9 cellular contexts compared by ENCODE assay signal in the genomic region with DNA sequence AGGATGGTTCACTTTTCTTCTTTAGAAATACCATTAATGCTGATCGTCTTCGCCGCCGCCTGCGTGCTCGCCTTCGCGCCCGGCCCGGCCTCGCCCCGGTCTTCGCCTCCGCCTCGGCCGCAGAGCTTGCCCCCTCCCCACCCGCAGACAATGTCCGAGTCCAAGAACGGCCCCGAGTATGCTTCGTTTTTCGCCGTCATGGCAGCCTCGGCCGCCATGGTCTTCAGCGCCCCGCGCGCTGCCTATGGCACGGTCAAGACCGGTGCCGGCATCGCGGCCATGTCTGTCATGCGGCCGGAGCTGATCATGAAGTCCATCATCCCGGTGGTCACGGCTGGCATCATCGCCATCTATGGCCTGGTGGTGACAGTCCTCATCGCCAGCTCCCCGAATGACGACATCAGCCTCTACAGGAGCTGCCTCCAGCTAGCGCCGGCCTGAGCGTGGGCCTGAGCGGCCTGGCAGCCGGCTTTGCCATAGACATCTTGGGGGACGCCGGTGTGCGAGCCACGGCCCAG. TPM values are rescaled to one million over a fixed set of nuclear protein-coding genes. Genes with fewer than 3 reads are reported as not detected.
DNase-seq lines count a peak whose midpoint lies in the region; ATAC-seq, FAIRE-seq and TF ChIP-seq lines count a peak whose summit lies in the region.
"Had no signal": no experiment of that assay in that cellular context is flagged by ENCODE, and none has a peak within 500 bp of the region (broad histone marks: within the 10 kb centered on the region; RNA-seq: fewer than 3 reads in every experiment).

No MANE protein-coding gene starts in this region.

- TF ChIP-seq CTCF in RWPE2 (IDR thresholded peaks at IDR 0.05; ENCODE audit: poor library complexity, severe bottlenecking): no peak
- no peak for TF ChIP-seq CTCF in H1 (IDR thresholded peaks at IDR 0.05; ENCODE audit: control extremely low read depth in 1 of 3, insufficient read depth in 1 of 3, low read depth in 1 of 3, low read length in 3 of 3)
- no peak for TF ChIP-seq CTCF in GM13976 (IDR thresholded peaks at IDR 0.05; ENCODE audit: borderline replicate concordance, control extremely low read depth, extremely low read depth, insufficient read depth, missing control alignments)

- no peak overlapping the region for H2AK5ac ChIP-seq in H1 (ENCODE audit: low read depth, low read length)

- no peak for FAIRE-seq in H1 (lab: Jason Lieb, UNC)

- no peak for DNase-seq in RWPE2 (ENCODE audit: low spot score)
- peak in 1 of 2 experiments; percentile 49 for DNase-seq in H1 (ENCODE audit: low read depth in 1 of 2, low spot score in 2 of 2)
- no peak for DNase-seq in natural killer cell treated with Interleukin-12 subunit alpha and Interleukin-12 subunit beta and Interleukin-15 and Interleukin-18, amount 100 ng/mL, for 72 hours (ENCODE audit: low spot score)
- DNase-seq in NCI-H2107 (lab: John Stamatoyannopoulos, UW): no peak
- no peak for DNase-seq in NCI-H774 (lab: John Stamatoyannopoulos, UW)
- no peak for DNase-seq in GM13976 (ENCODE audit: low spot score)

- H3K23me2 ChIP-seq in H1 (ENCODE audit: low read depth, low read length): no peaks in the 10 kb centered on the region

- H4K5ac ChIP-seq in H1 (ENCODE audit: insufficient read length, low read depth, low read length): no peak overlapping the region

- H3K4me1 ChIP-seq in RWPE2 (ENCODE audit: insufficient read depth, poor library complexity, severe bottlenecking) (peaks cover 4% of the 10 kb centered on the region), H1 (replicated peaks in 1 of 4; ENCODE audit: control insufficient read depth in 3 of 4, insufficient read depth in 4 of 4, low read length in 3 of 4) (no peaks in the 10 kb centered on the region)

- H3K56ac ChIP-seq in H1 (replicated peaks; ENCODE audit: insufficient read length, low read depth, low read length): no peak overlapping the region

- H3K14ac ChIP-seq in H1 (ENCODE audit: insufficient read length): no peak overlapping the region

- H3K4ac ChIP-seq in H1 (replicated peaks; ENCODE audit: insufficient read length, low read depth, low read length): no peak overlapping the region

- H3K9me3 ChIP-seq in RWPE2 (ENCODE audit: severe bottlenecking) (no peaks in the 10 kb centered on the region), H1 (ENCODE audit: insufficient read depth in 2 of 2, low read depth in 1 of 2, low read length in 1 of 2) (no peaks in the 10 kb centered on the region)

- H3K4me1 Mint-ChIP-seq in natural killer cell treated with Interleukin-12 subunit alpha and Interleukin-12 subunit beta and Interleukin-15 and Interleukin-18, amount 100 ng/mL, for 72 hours (ENCODE audit: low read depth in 2 of 2): peaks cover 12 to 23% of the 10 kb centered on the region in 2 donors

- in situ Hi-C loops in GM13976 (cut with MboI; ENCODE audit: low sequenced_read_pairs, unreplicated experiment): no loop called here

- H3K9me3 Mint-ChIP-seq in natural killer cell treated with Interleukin-12 subunit alpha and Interleukin-12 subunit beta and Interleukin-15 and Interleukin-18, amount 100 ng/mL, for 72 hours: no peaks in the 10 kb centered on the region
- H3K9me3 Mint-ChIP-seq: nephron had no signal

- H2BK12ac ChIP-seq in H1 (ENCODE audit: low read depth, low read length): 0 out of 2 replicates have a peak overlapping the region, but pooled peaks have one; percentile 60

- H3K9ac ChIP-seq in H1 (replicated peaks in 1 of 4; ENCODE audit: extremely low read depth in 1 of 4, low read depth in 3 of 4, low read length in 3 of 4): no peak overlapping the region

- no peaks in the 10 kb centered on the region for H3K79me2 ChIP-seq in H1 (ENCODE audit: control insufficient read depth in 1 of 2, insufficient read depth in 2 of 2, low read length in 2 of 2)

- H4K8ac ChIP-seq in H1 (ENCODE audit: extremely low read depth, insufficient read depth, low read length): peak overlapping the region; percentile 26; the same call in 1 of the 2 replicates

- no peak overlapping the region for H2BK20ac ChIP-seq in H1 (ENCODE audit: low read length)

- no peaks in the 10 kb centered on the region for H3K36me3 Mint-ChIP-seq in natural killer cell treated with Interleukin-12 subunit alpha and Interleukin-12 subunit beta and Interleukin-15 and Interleukin-18, amount 100 ng/mL, for 72 hours

- no peaks in the 10 kb centered on the region for H4K20me1 ChIP-seq in H1 (replicated peaks in 1 of 2; ENCODE audit: control insufficient read depth in 1 of 2, insufficient read depth in 2 of 2, low read length in 2 of 2)

- H3K79me1 ChIP-seq in H1 (ENCODE audit: low read depth, low read length): no peaks in the 10 kb centered on the region

- H3K36me3 ChIP-seq in RWPE2 (ENCODE audit: low read depth) (no peaks in the 10 kb centered on the region), H1 (ENCODE audit: control insufficient read depth in 2 of 4, insufficient read depth in 4 of 4, low read length in 3 of 4) (no peaks in the 10 kb centered on the region)

- H3K27ac Mint-ChIP-seq in natural killer cell treated with Interleukin-12 subunit alpha and Interleukin-12 subunit beta and Interleukin-15 and Interleukin-18, amount 100 ng/mL, for 72 hours: peak overlapping the region; percentile 85 to 97

- no peak overlapping the region for H2BK15ac ChIP-seq in H1 (ENCODE audit: low read length)

- no peak for TF ChIP-seq EP300 in H1 (IDR thresholded peaks at IDR 0.05; ENCODE audit: borderline replicate concordance in 1 of 2, low read depth in 2 of 2, low read length in 2 of 2)

- no peak overlapping the region for H3K23ac ChIP-seq in H1 (ENCODE audit: insufficient read length)

- H3K4me3 Mint-ChIP-seq in natural killer cell treated with Interleukin-12 subunit alpha and Interleukin-12 subunit beta and Interleukin-15 and Interleukin-18, amount 100 ng/mL, for 72 hours: peak overlapping the region; percentile 87

- ATAC-seq in RWPE2 (ENCODE audit: low read depth) (no peak), GM21447 (IDR thresholded peaks at IDR 0.05; ENCODE audit: unreplicated experiment) (no peak)
- ATAC-seq in natural killer cell treated with Interleukin-12 subunit alpha and Interleukin-12 subunit beta and Interleukin-15 and Interleukin-18, amount 100 ng/mL, for 72 hours: peak; percentile 38 to 51

- 96% methylated on average over 41 of the region's 51 CpGs; no CpG with 5 or more reads in 1 of the 2 experiments for WGBS in H1 (ENCODE audit: extremely low coverage in 1 of 2, insufficient coverage in 1 of 2, insufficient read length in 1 of 2, insufficient replicate concordance in 2 of 2, low coverage in 1 of 2, low lambda C conversion rate in 2 of 2, missing lambda C conversion rate in 1 of 2), 2 experiments

- peak overlapping the region; percentile 63; the same call in 1 of the 2 replicates for H3K4me3 ChIP-seq in GM08714 (ENCODE audit: low read length)
- H3K4me3 ChIP-seq in RWPE2 (ENCODE audit: severe bottlenecking): peak overlapping the region; percentile 15
- H3K4me3 ChIP-seq in H1 (ENCODE audit: extremely low read depth in 1 of 4, insufficient read depth in 2 of 4, low read depth in 3 of 4, low read length in 4 of 4): no peak overlapping the region

- POLR2A ChIA-PET in H1 (lab: Charles Lee; ENCODE audit: partially characterized antibody): interaction anchor here (0.9 to 2.4 kb wide), 5 partner anchors 22 to 164 kb away, joined by 3 to 9 read pairs (median 6); a partner anchor contains a TSS

- peak overlapping the region; percentile 95; the same call in 1 of the 2 replicates for H2AFZ ChIP-seq in H1 (ENCODE audit: low read length)

- no peak overlapping the region for H3K18ac ChIP-seq in H1 (ENCODE audit: extremely low read depth, low read length)

- no peak overlapping the region for H4K91ac ChIP-seq in H1 (replicated peaks; ENCODE audit: insufficient read length, low read length)

- no peak overlapping the region for H3K4me2 ChIP-seq in H1 (ENCODE audit: insufficient read depth in 1 of 2, low read depth in 2 of 2, low read length in 2 of 2)

- no peak overlapping the region for H2BK120ac ChIP-seq in H1 (replicated peaks; ENCODE audit: low read depth, low read length)

- CTCF ChIA-PET in H1 (lab: Charles Lee; ENCODE audit: partially characterized antibody): interaction anchor here (0.5 to 7.5 kb wide), 28 partner anchors 9 to 173 kb away, joined by 3 to 87 read pairs (median 6); a partner anchor contains a TSS

- H3K27me3 Mint-ChIP-seq in natural killer cell treated with Interleukin-12 subunit alpha and Interleukin-12 subunit beta and Interleukin-15 and Interleukin-18, amount 100 ng/mL, for 72 hours: peaks cover 0 to 5% of the 10 kb centered on the region in 2 donors

- no peak for TF ChIP-seq POLR2A in H1 (IDR thresholded peaks at IDR 0.05; ENCODE audit: control extremely low read depth in 1 of 2, low read depth in 2 of 2, low read length in 2 of 2)

- TF ChIP-seq RAD21 in H1 (IDR thresholded peaks at IDR 0.05 in 1 of 2, conservative IDR thresholded peaks at IDR 0.05 in 1 of 2; ENCODE audit: low read depth in 2 of 2, low read length in 2 of 2): no peak

- no peak overlapping the region for H3K27ac ChIP-seq in RWPE2 (ENCODE audit: poor library complexity, severe bottlenecking)
- no peak overlapping the region for H3K27ac ChIP-seq in H1 (ENCODE audit: low read depth, low read length)

- no peaks in the 10 kb centered on the region for H3K27me3 ChIP-seq in RWPE2 (ENCODE audit: insufficient read depth, poor library complexity, severe bottlenecking)
- H3K27me3 ChIP-seq in H1 (replicated peaks in 1 of 4; ENCODE audit: control insufficient read depth in 3 of 4, extremely low read depth in 1 of 4, insufficient read depth in 3 of 4, low read length in 3 of 4): no peaks in the 10 kb centered on the region

- H2BK5ac ChIP-seq in H1 (ENCODE audit: low read depth, low read length): no peak overlapping the region

RNA-seq across cellular contexts. Expression of a gene that starts 4.7 kb away (rescaled TPM):
- 0.61 and 0.65 TPM in 2 replicates for total RNA-seq in H1 (2021; fragmentation: NEBNext Ultra II Directional; extraction: Animal tissue kit (Norgen Biotek cat#: 25700))
- 0.23 and 0.33 TPM in 2 replicates for polyA plus RNA-seq in H1 (2011; rRNA removed)
- 0.44 TPM for polyA plus RNA-seq in H1 (2011; cell fraction: cytosol; rRNA removed)
- 0.56 TPM for polyA plus RNA-seq in H1 (2011; cell fraction: nucleus; rRNA removed)
- polyA plus RNA-seq in H1 (2012, experiment 1 of 2): 0.32 to 0.58 TPM (median 0.48 TPM) in 4 replicates
- 0.10 TPM for polyA plus RNA-seq in H1 (2012, experiment 2 of 2)
- 0.51 TPM for polyA plus RNA-seq in H1 (2013, experiment 1 of 2)
- polyA plus RNA-seq in H1 (2013, experiment 2 of 2): 0.42 TPM
- polyA minus RNA-seq in H1 (2011; rRNA and poly(A)+ RNA removed): 0.73 and 1.5 TPM in 2 replicates
- 0.37 TPM for polyA minus RNA-seq in H1 (2011; cell fraction: cytosol; rRNA and poly(A)+ RNA removed)
- 0.30 TPM for polyA minus RNA-seq in H1 (2011; cell fraction: nucleus; rRNA and poly(A)+ RNA removed)
- total RNA-seq in natural killer cell treated with Interleukin-12 subunit alpha and Interleukin-12 subunit beta and Interleukin-15 and Interleukin-18, amount 100 ng/mL, for 72 hours: under 1 TPM in 1 of 2 donors, not detected in 1; 0.10 TPM

RNA-seq across cellular contexts. Expression of a gene that starts 18.8 kb away (rescaled TPM):
- 25.5 and 27.3 TPM in 2 replicates for total RNA-seq in H1 (2021; fragmentation: NEBNext Ultra II Directional; extraction: Animal tissue kit (Norgen Biotek cat#: 25700))
- 22.7 and 28.9 TPM in 2 replicates for polyA plus RNA-seq in H1 (2011; rRNA removed)
- 24.6 TPM for polyA plus RNA-seq in H1 (2011; cell fraction: cytosol; rRNA removed)
- 20.6 TPM for polyA plus RNA-seq in H1 (2011; cell fraction: nucleus; rRNA removed)
- polyA plus RNA-seq in H1 (2012, experiment 1 of 2): 22.5 to 26.8 TPM (median 24.3 TPM) in 4 replicates
- 31.6 TPM for polyA plus RNA-seq in H1 (2012, experiment 2 of 2)
- polyA plus RNA-seq in H1 (2013, experiment 1 of 2): 21.4 TPM
- 21.0 TPM for polyA plus RNA-seq in H1 (2013, experiment 2 of 2)
- polyA minus RNA-seq in H1 (2011; rRNA and poly(A)+ RNA removed): 6.4 and 12.0 TPM in 2 replicates
- polyA minus RNA-seq in H1 (2011; cell fraction: cytosol; rRNA and poly(A)+ RNA removed): 9.9 TPM
- 15.3 TPM for polyA minus RNA-seq in H1 (2011; cell fraction: nucleus; rRNA and poly(A)+ RNA removed)
- total RNA-seq in natural killer cell treated with Interleukin-12 subunit alpha and Interleukin-12 subunit beta and Interleukin-15 and Interleukin-18, amount 100 ng/mL, for 72 hours: 10 to 100 TPM; 28.8 to 32.6 TPM

RNA-seq across cellular contexts. Expression of a gene that starts 54.7 kb away (rescaled TPM):
- total RNA-seq in H1 (2021; fragmentation: NEBNext Ultra II Directional; extraction: Animal tissue kit (Norgen Biotek cat#: 25700)): 12.2 and 12.7 TPM in 2 replicates
- 6.9 and 9.4 TPM in 2 replicates for polyA plus RNA-seq in H1 (2011; rRNA removed)
- 7.6 TPM for polyA plus RNA-seq in H1 (2011; cell fraction: cytosol; rRNA removed)
- 6.5 TPM for polyA plus RNA-seq in H1 (2011; cell fraction: nucleus; rRNA removed)
- polyA plus RNA-seq in H1 (2012, experiment 1 of 2): 4.7 to 6.8 TPM (median 5.4 TPM) in 4 replicates
- polyA plus RNA-seq in H1 (2012, experiment 2 of 2): 0.54 TPM
- polyA plus RNA-seq in H1 (2013, experiment 1 of 2): 5.9 TPM
- 5.5 TPM for polyA plus RNA-seq in H1 (2013, experiment 2 of 2)
- 34.5 and 34.8 TPM in 2 replicates for polyA minus RNA-seq in H1 (2011; rRNA and poly(A)+ RNA removed)
- 11.2 TPM for polyA minus RNA-seq in H1 (2011; cell fraction: cytosol; rRNA and poly(A)+ RNA removed)
- polyA minus RNA-seq in H1 (2011; cell fraction: nucleus; rRNA and poly(A)+ RNA removed): 14.8 TPM
- total RNA-seq in natural killer cell treated with Interleukin-12 subunit alpha and Interleukin-12 subunit beta and Interleukin-15 and Interleukin-18, amount 100 ng/mL, for 72 hours: 10 to 100 TPM; 13.5 to 13.9 TPM

Comparison
In these comparisons a context has a peak if more than half of its experiments do, and no peak if none do; other contexts are left out.
1. H3K4me3 ChIP-seq: peak in GM08714 (single experiment) and RWPE2 (single experiment); none in H1 (0 of 4).
2. ATAC-seq: peak in natural killer cell treated with Interleukin-12 subunit alpha and Interleukin-12 subunit beta and Interleukin-15 and Interleukin-18, amount 100 ng/mL, for 72 hours (2 of 2); none in RWPE2 (single experiment) and GM21447 (single experiment).